2 cellular contexts compared by ENCODE assay signal in genomic region chr11:113671914-113672313, GRCh38. TPM values are rescaled to one million over a fixed set of nuclear protein-coding genes. Genes with fewer than 3 reads are reported as not detected.
"Had no signal": no experiment of that assay in that cellular context is flagged by ENCODE, and none has a peak within 500 bp of the region (broad histone marks: within the 10 kb centered on the region; RNA-seq: fewer than 3 reads in every experiment).

No MANE protein-coding gene starts in this region.

RNA-seq across cellular contexts. Expression of gene TMPRSS5, which starts 34.2 kb away (rescaled TPM):
- total RNA-seq: kidney epithelial cell, mononuclear cell had no signal
